ENCODE assay signal across 33 cellular contexts in the genomic region with DNA sequence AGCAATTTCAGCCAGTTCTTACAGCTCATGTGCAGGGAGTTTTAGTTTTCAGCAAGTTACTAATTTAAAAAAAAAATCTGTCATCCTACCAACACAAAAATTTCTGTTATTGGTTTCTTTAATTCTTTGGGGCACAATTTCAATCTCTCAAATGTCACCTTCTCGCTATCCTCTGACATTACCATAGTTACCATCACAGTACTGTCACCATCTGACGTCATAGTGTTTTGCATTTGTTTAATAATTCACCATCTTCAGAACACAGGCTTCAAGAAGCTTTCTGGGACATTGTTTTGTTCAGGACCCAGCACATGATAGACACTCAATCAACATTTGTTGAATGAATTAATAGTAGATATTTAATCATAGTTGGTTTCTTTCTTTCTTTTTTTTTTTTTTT.
A peak's percentile ranks its signal among the peaks of the same experiment; 100 is the strongest.
DNase-seq lines count a peak whose midpoint lies in the region; ATAC-seq, FAIRE-seq and TF ChIP-seq lines count a peak whose summit lies in the region.
"Had no signal": no experiment of that assay in that cellular context is flagged by ENCODE, and none has a peak within 500 bp of the region (broad histone marks: within the 10 kb centered on the region; RNA-seq: fewer than 3 reads in every experiment).

No MANE protein-coding gene starts in this region.

- H3K27ac ChIP-seq in HepG2 (ENCODE audit: extremely low read length, insufficient read depth, low read length) (no peak overlapping the region), right lobe of liver (no peak overlapping the region)
- H3K27ac ChIP-seq: 22Rv1; A549; BLaER1; BLaER1 treated with 17β-estradiol and CSF1 and Interleukin-3, amounts not matched to agents 10 nM and 100 nM; C4-2B had no signal

- POLR2A ChIA-PET in HepG2 (lab: Yijun Ruan, JAX): no interaction called here

- H3K4me2 ChIP-seq in HepG2 (ENCODE audit: low read depth, low read length): no peak overlapping the region
- H3K4me2 ChIP-seq: A549; BLaER1; BLaER1 treated with 17β-estradiol and CSF1 and Interleukin-3, amounts not matched to agents 10 nM and 100 nM had no signal

- H3K36me3 ChIP-seq in HepG2 (replicated peaks in 1 of 2; ENCODE audit: control insufficient read depth in 1 of 2, insufficient read depth in 2 of 2, low read length in 2 of 2) (no peaks in the 10 kb centered on the region), right lobe of liver (no peaks in the 10 kb centered on the region), MG63 (no peaks in the 10 kb centered on the region)
- H3K36me3 ChIP-seq: BE2C, BLaER1 had no signal

- TF ChIP-seq RAD21 in HepG2 (CRISPR knock-in tag; IDR thresholded peaks at IDR 0.05): no peak

- 4% methylated on average over 2 of the region's 2 CpGs for WGBS in HepG2 (ENCODE audit: low lambda C conversion rate)
- 65% methylated on average over 2 of the region's 2 CpGs for WGBS in right lobe of liver (ENCODE audit: insufficient coverage, low coverage, low lambda C conversion rate, missing lambda C conversion rate)

- no peaks in the 10 kb centered on the region for H3K4me1 ChIP-seq in HepG2 (ENCODE audit: insufficient read depth, low read length)
- H3K4me1 ChIP-seq in right lobe of liver: no peaks in the 10 kb centered on the region
- H3K4me1 ChIP-seq: A549; BE2C; BLaER1; BLaER1 treated with 17β-estradiol and CSF1 and Interleukin-3, amounts not matched to agents 10 nM and 100 nM; Caco-2 had no signal

- no peaks in the 10 kb centered on the region for H4K20me1 ChIP-seq in HepG2 (ENCODE audit: insufficient read depth, low read length)
- H4K20me1 ChIP-seq: BLaER1; BLaER1 treated with 17β-estradiol and CSF1 and Interleukin-3, amounts not matched to agents 10 nM and 100 nM had no signal

- no peak for ATAC-seq in HepG2
- ATAC-seq in right lobe of liver: no peak
- ATAC-seq in HG03520 (IDR thresholded peaks at IDR 0.05; ENCODE audit: unreplicated experiment): peak; percentile 26
- ATAC-seq in GM18870 (IDR thresholded peaks at IDR 0.05; ENCODE audit: unreplicated experiment): no peak
- ATAC-seq: A549; CD8-positive, alpha-beta T cell had no signal

- H3K9ac ChIP-seq in HepG2 (ENCODE audit: insufficient read depth, low read depth, low read length): no peak overlapping the region
- H3K9ac ChIP-seq: BLaER1; BLaER1 treated with 17β-estradiol and CSF1 and Interleukin-3, amounts not matched to agents 10 nM and 100 nM had no signal

- no peak for TF ChIP-seq EP300 in HepG2 (IDR thresholded peaks at IDR 0.05; ENCODE audit: low read depth in 2 of 2, low read length in 2 of 2)
- TF ChIP-seq EP300 in HepG2 (CRISPR knock-in tag; IDR thresholded peaks at IDR 0.05; ENCODE audit: borderline replicate concordance): no peak

- CTCF ChIA-PET in HepG2 (lab: Yijun Ruan, JAX; ENCODE audit: low intra/inter-chr PET ratio, low total read pairs): no interaction called here

- no TSS peak for BruUV-seq in HepG2 (replicated peaks; lab: Mats Ljungman, UMichigan)

- TF ChIP-seq CTCF in HepG2 (CRISPR knock-in tag; IDR thresholded peaks at IDR 0.05) (no peak), right lobe of liver (IDR thresholded peaks at IDR 0.05) (no peak)

- DNase-seq in HepG2 (ENCODE audit: low spot score) (no peak), right lobe of liver (no peak), GM12891 (ENCODE audit: insufficient read length, low spot score) (no peak), MG63 (no peak)
- DNase-seq: 8988T; ACHN; AML-193; BE2C; C1 segment of cervical spinal cord; Caco-2; Calu3; CD4-positive, alpha-beta memory T cell; CD4-positive, alpha-beta T cell; CD4-positive, CD25-positive, alpha-beta regulatory T cell; CD8-positive, alpha-beta memory T cell; CD8-positive, alpha-beta T cell; COR-L47; DMS 273 treated with DMSO at 0.1 percent for 48 hours; DMS153; DMS53; DMS79; DMS79 treated with DMSO at 0.1 percent for 48 hours; DND-41; EL had no signal

- H3K27me3 ChIP-seq in HepG2 (ENCODE audit: control insufficient read depth in 1 of 2, insufficient read depth in 2 of 2, low read length in 2 of 2) (peaks cover 0 to 6% of the 10 kb centered on the region in 2 experiments; a peak in 1 of 5 replicates), right lobe of liver (no peaks in the 10 kb centered on the region), MG63 (no peaks in the 10 kb centered on the region)
- H3K27me3 ChIP-seq: BE2C; BLaER1; BLaER1 treated with 17β-estradiol and CSF1 and Interleukin-3, amounts not matched to agents 10 nM and 100 nM had no signal

- no peak for FAIRE-seq in HepG2 (lab: Jason Lieb, UNC)
- peak; percentile 16 for FAIRE-seq in GM12891 (lab: Jason Lieb, UNC)
- FAIRE-seq: A204.1, A549, D721Med had no signal

- in situ Hi-C loops in HepG2 (cut with HindIII; ENCODE audit: extremely low pct_ligation_motif_present, low pct_unique_long_range_greater_than_20kb): no loop called here

- no peak for TF ChIP-seq POLR2A in HepG2 (IDR thresholded peaks at IDR 0.05; ENCODE audit: insufficient read depth in 1 of 2, low read depth in 2 of 2, low read length in 2 of 2)
- no peak for TF ChIP-seq POLR2A in right lobe of liver (IDR thresholded peaks at IDR 0.05)
- no peak for TF ChIP-seq POLR2A in GM12891 (IDR thresholded peaks at IDR 0.05; ENCODE audit: low read depth, low read length)

- H3K9me3 ChIP-seq in HepG2 (ENCODE audit: low read length): no peaks in the 10 kb centered on the region
- H3K9me3 ChIP-seq in right lobe of liver: no peaks in the 10 kb centered on the region
- H3K9me3 ChIP-seq in MG63: no peaks in the 10 kb centered on the region
- H3K9me3 ChIP-seq: A549, BE2C, Caco-2 had no signal

- intact Hi-C loops in HepG2 (cut with micrococcal nuclease; ENCODE audit: unreplicated experiment) (no loop called here), right lobe of liver (cut with DNase I) (no loop called here)

- H3K4me3 ChIP-seq in HepG2 (replicated peaks in 1 of 3; ENCODE audit: insufficient read depth in 1 of 3, low read depth in 2 of 3, low read length in 3 of 3) (no peak overlapping the region), right lobe of liver (no peak overlapping the region), MG63 (no peak overlapping the region)
- H3K4me3 ChIP-seq: A549; BLaER1; BLaER1 treated with 17β-estradiol and CSF1 and Interleukin-3, amounts not matched to agents 10 nM and 100 nM had no signal

- H3K79me2 ChIP-seq in HepG2 (ENCODE audit: insufficient read depth, low read length): no peaks in the 10 kb centered on the region

- H2AFZ ChIP-seq in HepG2 (ENCODE audit: low read length): no peak overlapping the region

TF ChIP-seq in HepG2, 621 proteins besides CTCF, POLR2A, EP300 and RAD21:
- TF ChIP-seq MIER2 (CRISPR knock-in tag; IDR thresholded peaks at IDR 0.05) (no peak), MTA3 (CRISPR knock-in tag; IDR thresholded peaks at IDR 0.05) (no peak), ATF7 (IDR thresholded peaks at IDR 0.05) (peak; percentile 89), ATF7 (CRISPR knock-in tag; IDR thresholded peaks at IDR 0.05) (no peak), THAP11 (CRISPR knock-in tag; IDR thresholded peaks at IDR 0.05) (no peak), CREB1 (IDR thresholded peaks at IDR 0.05) (peak; percentile 94), CREB1 (CRISPR knock-in tag; IDR thresholded peaks at IDR 0.05) (no peak)

TF ChIP-seq in GM12891, 5 proteins besides CTCF, POLR2A, EP300 and RAD21:
- TF ChIP-seq PAX5 (IDR thresholded peaks at IDR 0.05; ENCODE audit: insufficient read depth, low read length, severe bottlenecking) (no peak), POLR2AphosphoS5 (IDR thresholded peaks at IDR 0.05; ENCODE audit: low read depth, low read length) (no peak), POU2F2 (IDR thresholded peaks at IDR 0.05; ENCODE audit: low read depth, low read length) (no peak), TAF1 (IDR thresholded peaks at IDR 0.05; ENCODE audit: low read depth, low read length) (no peak), SPI1 (IDR thresholded peaks at IDR 0.05; ENCODE audit: low read depth, low read length) (no peak)
